In the genomic region with DNA sequence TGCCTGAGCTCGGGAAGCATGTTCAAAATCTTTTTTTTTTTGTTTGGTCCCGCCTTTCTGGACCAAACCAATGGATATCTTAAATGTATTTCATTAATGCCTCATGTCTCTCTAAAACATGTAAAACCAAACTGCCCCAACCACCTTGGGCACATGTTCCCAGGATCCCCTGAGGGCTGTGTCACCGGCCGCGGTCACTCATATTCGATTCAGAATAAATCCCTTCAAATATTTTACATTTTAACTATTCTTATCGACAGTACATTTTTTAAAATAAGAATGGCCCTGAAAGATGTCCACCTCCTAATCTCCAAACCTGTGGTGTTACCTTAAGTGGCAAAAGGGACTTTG, we compare ENCODE assay signal across 8 cellular contexts. TPM values are rescaled to one million over a fixed set of nuclear protein-coding genes. Genes with fewer than 3 reads are reported as not detected.
DNase-seq lines count a peak whose midpoint lies in the region; ATAC-seq and TF ChIP-seq lines count a peak whose summit lies in the region.
"Had no signal": no experiment of that assay in that cellular context is flagged by ENCODE, and none has a peak within 500 bp of the region (broad histone marks: within the 10 kb centered on the region; RNA-seq: fewer than 3 reads in every experiment).

No MANE protein-coding gene starts in this region.

- H3F3A ChIP-seq in GM23338 (replicated peaks; ENCODE audit: low read depth): peaks cover 19% of the 10 kb centered on the region

- TF ChIP-seq CTCF in GM23338 (conservative IDR thresholded peaks at IDR 0.05; ENCODE audit: low read depth in 2 of 2) (no peak), ascending aorta (IDR thresholded peaks at IDR 0.05) (no peak), osteocyte (IDR thresholded peaks at IDR 0.05) (no peak)

- H4K20me1 ChIP-seq in GM23338 (replicated peaks; ENCODE audit: insufficient read depth): peaks cover 7% of the 10 kb centered on the region; the same call in 1 of the 2 replicates

- peaks cover 11% of the 10 kb centered on the region for H3K79me2 ChIP-seq in GM23338 (replicated peaks; ENCODE audit: insufficient read depth)

- no peak for DNase-seq in GM23338 (ENCODE audit: low spot score)
- DNase-seq in ascending aorta (ENCODE audit: low spot score in 2 of 2): peak in 1 of 2 donors; percentile 61
- no peak for DNase-seq in osteocyte (ENCODE audit: extremely low spot score, unreplicated experiment)
- no peak for DNase-seq in stimulated activated CD4-positive, alpha-beta T cell treated with anti-CD3 and anti-CD28 coated beads, Interleukin-2, amount 100 ng/mL, for 24 hours
- DNase-seq in NCI-H446 (lab: John Stamatoyannopoulos, UW): no peak
- DNase-seq: NCI-H2029 treated with DMSO at 0.1 percent for 48 hours had no signal

- H3K36me3 Mint-ChIP-seq in GM23338 (ENCODE audit: low read depth) (peaks cover 8% of the 10 kb centered on the region), osteocyte (ENCODE audit: unreplicated experiment) (peaks cover 13% of the 10 kb centered on the region)

- H3K27ac Mint-ChIP-seq in GM23338: no peak overlapping the region
- peak overlapping the region; percentile 44 for H3K27ac Mint-ChIP-seq in osteocyte (ENCODE audit: unreplicated experiment)

- H3K9me3 Mint-ChIP-seq in GM23338: no peaks in the 10 kb centered on the region; the same call in 2 of the 3 replicates
- no peaks in the 10 kb centered on the region for H3K9me3 Mint-ChIP-seq in osteocyte (ENCODE audit: unreplicated experiment)

- no peaks in the 10 kb centered on the region for H3K9me2 ChIP-seq in GM23338 (ENCODE audit: insufficient read depth)

- H3K4me1 Mint-ChIP-seq in GM23338 (peaks cover 13% of the 10 kb centered on the region), osteocyte (ENCODE audit: unreplicated experiment) (peaks cover 25% of the 10 kb centered on the region)

- peaks cover 9% of the 10 kb centered on the region; the same call in 1 of the 2 replicates for H3K4me1 ChIP-seq in GM23338 (ENCODE audit: insufficient read depth)
- H3K4me1 ChIP-seq in ascending aorta: peaks cover 15 to 37% of the 10 kb centered on the region in 2 donors

- H3K27ac ChIP-seq in GM23338 (ENCODE audit: low read depth) (no peak overlapping the region), ascending aorta (peak overlapping the region; percentile 99 to 100)

- H3K4me3 Mint-ChIP-seq in GM23338 (peak overlapping the region; percentile 97), osteocyte (ENCODE audit: unreplicated experiment) (peak overlapping the region; percentile 97)

- H3K36me3 ChIP-seq in GM23338 (ENCODE audit: insufficient read depth): no peaks in the 10 kb centered on the region
- peaks cover 22 to 28% of the 10 kb centered on the region in 2 donors for H3K36me3 ChIP-seq in ascending aorta

- H3K4me3 ChIP-seq in GM23338: peak overlapping the region; percentile 97
- H3K4me3 ChIP-seq in ascending aorta: peak overlapping the region; percentile 66 to 83
- H3K4me3 ChIP-seq: cardiac muscle cell had no signal

- peaks cover 20% of the 10 kb centered on the region for H3K27me3 Mint-ChIP-seq in GM23338 (ENCODE audit: insufficient read depth, low read depth, poor library complexity)
- no peaks in the 10 kb centered on the region for H3K27me3 Mint-ChIP-seq in osteocyte (ENCODE audit: unreplicated experiment)

- ATAC-seq in GM23338 (no peak), HG03039 (IDR thresholded peaks at IDR 0.05; ENCODE audit: unreplicated experiment) (no peak)

- no peaks in the 10 kb centered on the region for H3K9me3 ChIP-seq in ascending aorta

- H3K4me2 ChIP-seq in GM23338: peak overlapping the region; percentile 99

- H3K27me3 ChIP-seq in GM23338 (ENCODE audit: insufficient read depth) (peaks cover 11% of the 10 kb centered on the region; the same call in 1 of the 2 replicates), ascending aorta (no peaks in the 10 kb centered on the region)
- H3K27me3 ChIP-seq: cardiac muscle cell had no signal

- H2AFZ ChIP-seq in GM23338: no peak overlapping the region

- intact Hi-C loops in ascending aorta (cut with DNase I): loop anchor here (5.0 kb wide), 2 partner anchors 198 to 1067 kb away; a partner anchor contains a TSS

TF ChIP-seq in GM23338, 12 proteins besides CTCF, POLR2A, EP300 and RAD21:
- TF ChIP-seq, protein P1, sequence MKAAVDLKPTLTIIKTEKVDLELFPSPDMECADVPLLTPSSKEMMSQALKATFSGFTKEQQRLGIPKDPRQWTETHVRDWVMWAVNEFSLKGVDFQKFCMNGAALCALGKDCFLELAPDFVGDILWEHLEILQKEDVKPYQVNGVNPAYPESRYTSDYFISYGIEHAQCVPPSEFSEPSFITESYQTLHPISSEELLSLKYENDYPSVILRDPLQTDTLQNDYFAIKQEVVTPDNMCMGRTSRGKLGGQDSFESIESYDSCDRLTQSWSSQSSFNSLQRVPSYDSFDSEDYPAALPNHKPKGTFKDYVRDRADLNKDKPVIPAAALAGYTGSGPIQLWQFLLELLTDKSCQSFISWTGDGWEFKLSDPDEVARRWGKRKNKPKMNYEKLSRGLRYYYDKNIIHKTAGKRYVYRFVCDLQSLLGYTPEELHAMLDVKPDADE (IDR thresholded peaks at IDR 0.05): no peak
- TF ChIP-seq CREB1 (CRISPR knock-in tag; IDR thresholded peaks at IDR 0.05; ENCODE audit: low read depth): no peak
- TF ChIP-seq ZNF331 (CRISPR knock-in tag; IDR thresholded peaks at IDR 0.05; ENCODE audit: low read depth): no peak
- no peak for TF ChIP-seq POLR2AphosphoS5 (IDR thresholded peaks at IDR 0.05; ENCODE audit: low read depth)

RNA-seq across cellular contexts. Expression of a gene that starts 2.1 kb away (rescaled TPM):
- 50.4 and 56.3 TPM in 2 replicates for total RNA-seq in GM23338 (2014; rRNA removed; shearing (Covaris generic))
- 32.3 and 33.3 TPM in 2 replicates for polyA plus RNA-seq in GM23338 (2016; fragmentation: Nextera tagmentation; extraction: Ambion mirVana)
- total RNA-seq in ascending aorta (649 TPM), osteocyte (151 and 160 TPM in 2 replicates)

RNA-seq across cellular contexts. Expression of a gene that starts 30.4 kb away (rescaled TPM):
- total RNA-seq in GM23338 (2014; rRNA removed; shearing (Covaris generic)): 28.7 and 37.9 TPM in 2 replicates
- 46.3 and 48.7 TPM in 2 replicates for polyA plus RNA-seq in GM23338 (2016; fragmentation: Nextera tagmentation; extraction: Ambion mirVana)
- total RNA-seq in ascending aorta: 21.6 TPM
- 68.3 and 69.4 TPM in 2 replicates for total RNA-seq in osteocyte

RNA-seq across cellular contexts. Expression of a gene that starts 32.4 kb away (rescaled TPM):
- 0.54 and 0.87 TPM in 2 replicates for total RNA-seq in GM23338 (2014; rRNA removed; shearing (Covaris generic))
- polyA plus RNA-seq in GM23338 (2016; fragmentation: Nextera tagmentation; extraction: Ambion mirVana): 0.52 and 0.73 TPM in 2 replicates
- total RNA-seq in ascending aorta (not detected), osteocyte (3.2 and 3.7 TPM in 2 replicates)

RNA-seq across cellular contexts. Expression of a gene that starts 54.9 kb away (rescaled TPM):
- total RNA-seq in GM23338 (2014; rRNA removed; shearing (Covaris generic)): 46.6 and 145 TPM in 2 replicates
- polyA plus RNA-seq in GM23338 (2016; fragmentation: Nextera tagmentation; extraction: Ambion mirVana): 22.7 and 23.8 TPM in 2 replicates
- total RNA-seq in ascending aorta: 185 TPM
- 55.3 and 56.1 TPM in 2 replicates for total RNA-seq in osteocyte

RNA-seq across cellular contexts. Expression of a gene that starts 55.6 kb away (rescaled TPM):
- 1.3 and 1.8 TPM in 2 replicates for total RNA-seq in GM23338 (2014; rRNA removed; shearing (Covaris generic))
- 1.9 and 2.1 TPM in 2 replicates for polyA plus RNA-seq in GM23338 (2016; fragmentation: Nextera tagmentation; extraction: Ambion mirVana)
- total RNA-seq in ascending aorta: 1.1 TPM
- total RNA-seq in osteocyte: 6.0 and 6.4 TPM in 2 replicates
